Comparison of ENCODE assay signal across 10 cellular contexts in genomic region chr3:52108302-52109232, GRCh38. TPM values are rescaled to one million over a fixed set of nuclear protein-coding genes. Genes with fewer than 3 reads are reported as not detected.
DNase-seq lines count a peak whose midpoint lies in the region; ATAC-seq and TF ChIP-seq lines count a peak whose summit lies in the region.
"Had no signal": no experiment of that assay in that cellular context is flagged by ENCODE, and none has a peak within 500 bp of the region (broad histone marks: within the 10 kb centered on the region; RNA-seq: fewer than 3 reads in every experiment).

No MANE protein-coding gene starts in this region.

- TF ChIP-seq CTCF in foreskin fibroblast (IDR thresholded peaks at IDR 0.05; ENCODE audit: low read depth, low read length): peak; percentile 51
- TF ChIP-seq CTCF in osteoblast (IDR thresholded peaks at IDR 0.05; ENCODE audit: extremely low read depth, low read depth, low read length): no peak

- H3K36me3 Mint-ChIP-seq in activated CD4-positive, alpha-beta memory T cell treated with anti-CD3 and anti-CD28 coated beads, Interleukin-2, amount 10 ng/mL, durations not matched to agents 7 days and 5 days (ENCODE audit: low read depth): peaks cover 16% of the 10 kb centered on the region

- no peak overlapping the region for H3K4me2 ChIP-seq in osteoblast (ENCODE audit: insufficient read depth, low read length)

- H3K9me3 ChIP-seq in osteoblast (ENCODE audit: low read depth, low read length): no peaks in the 10 kb centered on the region

- POLR2A ChIA-PET in activated CD4-positive, alpha-beta memory T cell treated with anti-CD3 and anti-CD28 coated beads, Interleukin-2, amount 10 ng/mL, durations not matched to agents 7 days and 5 days (lab: Charles Lee): interaction anchor here (1.1 kb wide), 1 partner anchor 10 kb away, joined by 4 read pairs; no protein-coding TSS in a partner anchor

- H3K27me3 Mint-ChIP-seq in activated CD4-positive, alpha-beta memory T cell treated with anti-CD3 and anti-CD28 coated beads, Interleukin-2, amount 10 ng/mL, durations not matched to agents 7 days and 5 days: no peaks in the 10 kb centered on the region
- H3K27me3 Mint-ChIP-seq: stimulated activated naive CD8-positive, alpha-beta T cell treated with anti-CD3 and anti-CD28 coated beads, Interleukin-15, Interleukin-2, amounts not matched to agents 100 ng/mL and 50 ng/mL, for 24 hours had no signal

- no peak overlapping the region for H3K4me3 Mint-ChIP-seq in activated CD4-positive, alpha-beta memory T cell treated with anti-CD3 and anti-CD28 coated beads, Interleukin-2, amount 10 ng/mL, durations not matched to agents 7 days and 5 days
- H3K4me3 Mint-ChIP-seq: stimulated activated naive CD8-positive, alpha-beta T cell treated with anti-CD3 and anti-CD28 coated beads, Interleukin-15, Interleukin-2, amounts not matched to agents 100 ng/mL and 50 ng/mL, for 24 hours had no signal

- H3K9me3 Mint-ChIP-seq in activated CD4-positive, alpha-beta memory T cell treated with anti-CD3 and anti-CD28 coated beads, Interleukin-2, amount 10 ng/mL, durations not matched to agents 7 days and 5 days: no peaks in the 10 kb centered on the region
- H3K9me3 Mint-ChIP-seq: stimulated activated naive CD8-positive, alpha-beta T cell treated with anti-CD3 and anti-CD28 coated beads, Interleukin-15, Interleukin-2, amounts not matched to agents 100 ng/mL and 50 ng/mL, for 24 hours had no signal

- H3K27ac Mint-ChIP-seq in activated CD4-positive, alpha-beta memory T cell treated with anti-CD3 and anti-CD28 coated beads, Interleukin-2, amount 10 ng/mL, durations not matched to agents 7 days and 5 days: no peak overlapping the region
- H3K27ac Mint-ChIP-seq: stimulated activated naive CD8-positive, alpha-beta T cell treated with anti-CD3 and anti-CD28 coated beads, Interleukin-15, Interleukin-2, amounts not matched to agents 100 ng/mL and 50 ng/mL, for 24 hours had no signal

- no peak overlapping the region for H3K4me3 ChIP-seq in foreskin fibroblast (ENCODE audit: low read depth in 1 of 2, low read length in 2 of 2)
- H3K4me3 ChIP-seq in osteoblast (ENCODE audit: insufficient read depth, low read length): no peak overlapping the region

- peaks cover 1% of the 10 kb centered on the region for H3K4me1 Mint-ChIP-seq in activated CD4-positive, alpha-beta memory T cell treated with anti-CD3 and anti-CD28 coated beads, Interleukin-2, amount 10 ng/mL, durations not matched to agents 7 days and 5 days

- H3K36me3 ChIP-seq in osteoblast (ENCODE audit: insufficient read depth, low read length): peaks cover 2% of the 10 kb centered on the region

- no peak overlapping the region for H3K27ac ChIP-seq in osteoblast (ENCODE audit: low read depth, low read length)
- H3K27ac ChIP-seq: parathyroid adenoma had no signal

- H3K79me2 ChIP-seq in osteoblast (ENCODE audit: insufficient read depth, low read length): no peaks in the 10 kb centered on the region

- H3K27me3 ChIP-seq in osteoblast (ENCODE audit: insufficient read depth, low read length): no peaks in the 10 kb centered on the region

- H2AFZ ChIP-seq in osteoblast (ENCODE audit: low read length): peak overlapping the region; percentile 25
- H2AFZ ChIP-seq: parathyroid adenoma had no signal

- ATAC-seq in HG03095 (IDR thresholded peaks at IDR 0.05; ENCODE audit: unreplicated experiment): no peak
- ATAC-seq in HG02623 (IDR thresholded peaks at IDR 0.05; ENCODE audit: unreplicated experiment): no peak

- CTCF ChIA-PET in activated CD4-positive, alpha-beta memory T cell treated with anti-CD3 and anti-CD28 coated beads, Interleukin-2, amount 10 ng/mL, durations not matched to agents 7 days and 5 days (lab: Charles Lee): interaction anchor here (0.9 kb wide), 1 partner anchor 55 kb away, joined by 3 read pairs; no protein-coding TSS in a partner anchor

- no peaks in the 10 kb centered on the region for H4K20me1 ChIP-seq in osteoblast (ENCODE audit: insufficient read depth, low read length)

- no peaks in the 10 kb centered on the region for H3K4me1 ChIP-seq in osteoblast (ENCODE audit: insufficient read depth, low read length)

- DNase-seq in D341Med (ENCODE audit: low spot score): peak; percentile 52
- peak; percentile 52 for DNase-seq in NOMO-1 treated with DMSO at 0.1 percent for 48 hours (lab: John Stamatoyannopoulos, UW; ENCODE audit: unreplicated experiment)
- DNase-seq in foreskin fibroblast: peak in 1 of 2 donors; percentile 46
- DNase-seq in osteoblast (ENCODE audit: insufficient read length, low spot score, missing footprints): peak; percentile 57
- DNase-seq in activated CD4-positive, alpha-beta memory T cell treated with anti-CD3 and anti-CD28 coated beads, Interleukin-2, amount 10 ng/mL, durations not matched to agents 7 days and 5 days: no peak
- no peak for DNase-seq in OCI-M1 (lab: John Stamatoyannopoulos, UW)

RNA-seq across cellular contexts. Expression of gene POC1A, which starts 45.7 kb away (rescaled TPM):
- total RNA-seq in osteoblast: 1.8 and 3.2 TPM in 2 replicates
- 10 to 100 TPM; 24.8 to 25.6 TPM for total RNA-seq in activated CD4-positive, alpha-beta memory T cell treated with anti-CD3 and anti-CD28 coated beads, Interleukin-2, amount 10 ng/mL, durations not matched to agents 7 days and 5 days

RNA-seq across cellular contexts. Expression of gene DUSP7, which starts 52.2 kb away (rescaled TPM):
- total RNA-seq in osteoblast: 12.7 and 13.8 TPM in 2 replicates
- 10 to 100 TPM; 40.1 to 40.9 TPM for total RNA-seq in activated CD4-positive, alpha-beta memory T cell treated with anti-CD3 and anti-CD28 coated beads, Interleukin-2, amount 10 ng/mL, durations not matched to agents 7 days and 5 days

Comparison
In these comparisons a context has a peak if more than half of its experiments do, and no peak if none do; other contexts are left out.
1. DNase-seq: peak in D341Med (single experiment), NOMO-1 treated with DMSO at 0.1 percent for 48 hours (single experiment) and osteoblast (single experiment); none in activated CD4-positive, alpha-beta memory T cell treated with anti-CD3 and anti-CD28 coated beads, Interleukin-2, amount 10 ng/mL, durations not matched to agents 7 days and 5 days (single experiment) and OCI-M1 (single experiment).